In the genomic region with DNA sequence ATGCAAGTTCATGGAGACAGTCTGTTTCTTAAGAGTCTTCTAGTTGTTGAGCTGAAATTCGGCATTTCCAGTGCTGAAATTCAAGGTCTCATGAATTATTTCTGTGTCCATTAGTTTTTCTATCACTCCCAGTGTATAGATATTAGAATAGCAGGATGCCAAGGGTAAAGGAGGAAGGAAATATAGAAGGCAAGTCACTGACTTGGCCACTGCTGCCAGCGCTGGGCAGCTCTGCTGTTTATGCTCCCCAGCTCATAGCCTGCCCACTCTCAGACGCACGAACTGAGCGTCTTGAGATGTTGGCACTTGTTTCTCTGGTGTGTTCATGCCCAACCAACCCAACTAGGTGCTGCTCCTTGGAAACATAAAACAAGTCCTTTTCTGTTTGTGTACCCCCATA, we compare ENCODE assay signal across 12 cellular contexts.
DNase-seq lines count a peak whose midpoint lies in the region; ATAC-seq and TF ChIP-seq lines count a peak whose summit lies in the region.
"Had no signal": no experiment of that assay in that cellular context is flagged by ENCODE, and none has a peak within 500 bp of the region (broad histone marks: within the 10 kb centered on the region; RNA-seq: fewer than 3 reads in every experiment).

No MANE protein-coding gene starts in this region.

- H3K4me1 ChIP-seq in upper lobe of right lung = peaks cover 42% of the 10 kb centered on the region

- H3K27ac Mint-ChIP-seq in stimulated activated naive CD8-positive, alpha-beta T cell treated with anti-CD3 and anti-CD28 coated beads, Interleukin-15, Interleukin-2, amounts not matched to agents 100 ng/mL and 50 ng/mL, for 24 hours = peak overlapping the region; percentile 76
- H3K27ac Mint-ChIP-seq in stimulated activated naive CD8-positive, alpha-beta T cell treated with anti-CD3 and anti-CD28 coated beads, Interleukin-15, amount 100 ng/mL, for 72 hours = no peak overlapping the region
- H3K27ac Mint-ChIP-seq in activated CD8-positive, alpha-beta T cell treated with anti-CD3 and anti-CD28 coated beads for 36 hours = peak overlapping the region; percentile 5
- H3K27ac Mint-ChIP-seq in MCF 10A (ENCODE audit: low read depth, unreplicated experiment) = no peak overlapping the region

- peak overlapping the region; percentile 58 for H3K27ac ChIP-seq in upper lobe of right lung
- H3K27ac ChIP-seq: C4-2B, GM23248, SJCRH30 had no signal

- peaks cover 85% of the 10 kb centered on the region for H3K4me1 Mint-ChIP-seq in stimulated activated naive CD8-positive, alpha-beta T cell treated with anti-CD3 and anti-CD28 coated beads, Interleukin-15, Interleukin-2, amounts not matched to agents 100 ng/mL and 50 ng/mL, for 24 hours (ENCODE audit: low read depth)
- peaks cover 80% of the 10 kb centered on the region for H3K4me1 Mint-ChIP-seq in stimulated activated naive CD8-positive, alpha-beta T cell treated with anti-CD3 and anti-CD28 coated beads, Interleukin-15, amount 100 ng/mL, for 72 hours
- peaks cover 67% of the 10 kb centered on the region for H3K4me1 Mint-ChIP-seq in activated CD8-positive, alpha-beta T cell treated with anti-CD3 and anti-CD28 coated beads for 36 hours (ENCODE audit: low read depth)
- H3K4me1 Mint-ChIP-seq in MCF 10A (ENCODE audit: insufficient read depth, unreplicated experiment) = peaks cover 6% of the 10 kb centered on the region

- POLR2A ChIA-PET in activated CD8-positive, alpha-beta T cell treated with anti-CD3 and anti-CD28 coated beads for 36 hours (lab: Charles Lee) = interaction anchor here (0.9 to 1.7 kb wide), 4 partner anchors 31 to 98 kb away, joined by 3 to 9 read pairs (median 3); no protein-coding TSS in a partner anchor
- POLR2A ChIA-PET in MCF 10A (lab: Yijun Ruan, JAX) = interaction anchor here (0.6 to 1.4 kb wide), 3 partner anchors 14 to 279 kb away, joined by 3 to 8 read pairs (median 4); no protein-coding TSS in a partner anchor

- H3K9me3 Mint-ChIP-seq in stimulated activated naive CD8-positive, alpha-beta T cell treated with anti-CD3 and anti-CD28 coated beads, Interleukin-15, Interleukin-2, amounts not matched to agents 100 ng/mL and 50 ng/mL, for 24 hours = no peaks in the 10 kb centered on the region
- H3K9me3 Mint-ChIP-seq in stimulated activated naive CD8-positive, alpha-beta T cell treated with anti-CD3 and anti-CD28 coated beads, Interleukin-15, amount 100 ng/mL, for 72 hours = no peaks in the 10 kb centered on the region
- peaks cover 4% of the 10 kb centered on the region for H3K9me3 Mint-ChIP-seq in activated CD8-positive, alpha-beta T cell treated with anti-CD3 and anti-CD28 coated beads for 36 hours
- no peaks in the 10 kb centered on the region for H3K9me3 Mint-ChIP-seq in MCF 10A (ENCODE audit: unreplicated experiment)

- peak overlapping the region; percentile 4 for H3K4me3 ChIP-seq in upper lobe of right lung
- H3K4me3 ChIP-seq: GM23248, SJCRH30 had no signal

- H3K27me3 ChIP-seq in upper lobe of right lung = no peaks in the 10 kb centered on the region
- H3K27me3 ChIP-seq: SJCRH30 had no signal

- H3K9me3 ChIP-seq in upper lobe of right lung = no peaks in the 10 kb centered on the region
- H3K9me3 ChIP-seq: SJCRH30 had no signal

- BruUV-seq in MCF 10A (replicated peaks; lab: Mats Ljungman, UMichigan) = no TSS peak

- H3K4me3 Mint-ChIP-seq in stimulated activated naive CD8-positive, alpha-beta T cell treated with anti-CD3 and anti-CD28 coated beads, Interleukin-15, Interleukin-2, amounts not matched to agents 100 ng/mL and 50 ng/mL, for 24 hours = peak overlapping the region; percentile 12
- peak overlapping the region in 1 of 2 donors; percentile 10 for H3K4me3 Mint-ChIP-seq in stimulated activated naive CD8-positive, alpha-beta T cell treated with anti-CD3 and anti-CD28 coated beads, Interleukin-15, amount 100 ng/mL, for 72 hours
- H3K4me3 Mint-ChIP-seq in activated CD8-positive, alpha-beta T cell treated with anti-CD3 and anti-CD28 coated beads for 36 hours = no peak overlapping the region
- H3K4me3 Mint-ChIP-seq in MCF 10A (ENCODE audit: unreplicated experiment) = no peak overlapping the region

- H3K36me3 Mint-ChIP-seq in stimulated activated naive CD8-positive, alpha-beta T cell treated with anti-CD3 and anti-CD28 coated beads, Interleukin-15, Interleukin-2, amounts not matched to agents 100 ng/mL and 50 ng/mL, for 24 hours (ENCODE audit: low read depth) = peaks cover 5% of the 10 kb centered on the region
- peaks cover 6% of the 10 kb centered on the region for H3K36me3 Mint-ChIP-seq in activated CD8-positive, alpha-beta T cell treated with anti-CD3 and anti-CD28 coated beads for 36 hours (ENCODE audit: low read depth)
- peaks cover 12% of the 10 kb centered on the region for H3K36me3 Mint-ChIP-seq in MCF 10A (ENCODE audit: insufficient read depth, unreplicated experiment)

- no peak for TF ChIP-seq CTCF in activated CD8-positive, alpha-beta T cell treated with anti-CD3 and anti-CD28 coated beads for 36 hours (IDR thresholded peaks at IDR 0.05)
- no peak for TF ChIP-seq CTCF in upper lobe of right lung (IDR thresholded peaks at IDR 0.05)
- TF ChIP-seq CTCF in MCF 10A (IDR thresholded peaks at IDR 0.05; ENCODE audit: unreplicated experiment) = no peak

- intact Hi-C loops in activated CD8-positive, alpha-beta T cell treated with anti-CD3 and anti-CD28 coated beads for 36 hours (cut with micrococcal nuclease) = loop anchor here (10.0 kb wide), 1 partner anchor 47 kb away; no protein-coding TSS in a partner anchor
- intact Hi-C loops in upper lobe of right lung (cut with DNase I) = no loop called here
- intact Hi-C loops in MCF 10A (cut with micrococcal nuclease) = no loop called here

- no peaks in the 10 kb centered on the region for H3K27me3 Mint-ChIP-seq in stimulated activated naive CD8-positive, alpha-beta T cell treated with anti-CD3 and anti-CD28 coated beads, Interleukin-15, Interleukin-2, amounts not matched to agents 100 ng/mL and 50 ng/mL, for 24 hours
- no peaks in the 10 kb centered on the region for H3K27me3 Mint-ChIP-seq in stimulated activated naive CD8-positive, alpha-beta T cell treated with anti-CD3 and anti-CD28 coated beads, Interleukin-15, amount 100 ng/mL, for 72 hours
- no peaks in the 10 kb centered on the region for H3K27me3 Mint-ChIP-seq in activated CD8-positive, alpha-beta T cell treated with anti-CD3 and anti-CD28 coated beads for 36 hours
- no peaks in the 10 kb centered on the region for H3K27me3 Mint-ChIP-seq in MCF 10A (ENCODE audit: insufficient read depth, unreplicated experiment)

- CTCF ChIA-PET in activated CD8-positive, alpha-beta T cell treated with anti-CD3 and anti-CD28 coated beads for 36 hours (lab: Charles Lee) = interaction anchor here (1.5 kb wide), 1 partner anchor 98 kb away, joined by 5 read pairs; no protein-coding TSS in a partner anchor
- CTCF ChIA-PET in MCF 10A (lab: Yijun Ruan, JAX) = interaction anchor here (0.6 kb wide), 1 partner anchor 253 kb away, joined by 5 read pairs; no protein-coding TSS in a partner anchor

- ATAC-seq in stimulated activated naive CD8-positive, alpha-beta T cell treated with anti-CD3 and anti-CD28 coated beads, Interleukin-15, amount 100 ng/mL, for 72 hours = no peak
- ATAC-seq in activated CD8-positive, alpha-beta T cell treated with anti-CD3 and anti-CD28 coated beads for 36 hours = no peak
- no peak for ATAC-seq in upper lobe of right lung
- ATAC-seq in HG03139 (IDR thresholded peaks at IDR 0.05; ENCODE audit: unreplicated experiment) = no peak
- no peak for ATAC-seq in HG02678 (IDR thresholded peaks at IDR 0.05; ENCODE audit: unreplicated experiment)

- H3K36me3 ChIP-seq in upper lobe of right lung = no peaks in the 10 kb centered on the region
- H3K36me3 ChIP-seq: SJCRH30 had no signal

- no peak for DNase-seq in stimulated activated naive CD8-positive, alpha-beta T cell treated with anti-CD3 and anti-CD28 coated beads, Interleukin-15, amount 100 ng/mL, for 72 hours
- DNase-seq in activated CD8-positive, alpha-beta T cell treated with anti-CD3 and anti-CD28 coated beads for 36 hours = no peak
- DNase-seq in medulla oblongata (ENCODE audit: extremely low spot score) (peak; percentile 58), upper lobe of right lung (no peak), MCF 10A (ENCODE audit: unreplicated experiment) (no peak)
- DNase-seq: GM23248, NCI-H2081 treated with DMSO at 0.1 percent for 48 hours had no signal

Comparison
In these comparisons a context has a peak if more than half of its experiments do, and no peak if none do; other contexts are left out.
1. H3K27ac Mint-ChIP-seq: peak in stimulated activated naive CD8-positive, alpha-beta T cell treated with anti-CD3 and anti-CD28 coated beads, Interleukin-15, Interleukin-2, amounts not matched to agents 100 ng/mL and 50 ng/mL, for 24 hours (single experiment) and activated CD8-positive, alpha-beta T cell treated with anti-CD3 and anti-CD28 coated beads for 36 hours (single experiment); none in stimulated activated naive CD8-positive, alpha-beta T cell treated with anti-CD3 and anti-CD28 coated beads, Interleukin-15, amount 100 ng/mL, for 72 hours (0 of 2) and MCF 10A (single experiment).